In genomic region chr17:76537288-76537577, GRCh38 we compare ENCODE assay signal across 10 cellular contexts. TPM values are rescaled to one million over a fixed set of nuclear protein-coding genes. Genes with fewer than 3 reads are reported as not detected.
DNase-seq lines count a peak whose midpoint lies in the region; ATAC-seq and TF ChIP-seq lines count a peak whose summit lies in the region.
"Had no signal": no experiment of that assay in that cellular context is flagged by ENCODE, and none has a peak within 500 bp of the region (broad histone marks: within the 10 kb centered on the region; RNA-seq: fewer than 3 reads in every experiment).

No MANE protein-coding gene starts in this region.

- WGBS in liver = 14% methylated on average over 26 of the region's 26 CpGs

- H3K36me3 ChIP-seq in HUES6 (ENCODE audit: control insufficient read depth, insufficient read depth, low read length) = no peaks in the 10 kb centered on the region
- no peaks in the 10 kb centered on the region for H3K36me3 ChIP-seq in duodenal mucosa (ENCODE audit: control insufficient read depth in 1 of 2, insufficient read depth in 2 of 2, low read length in 2 of 2)
- H3K36me3 ChIP-seq in liver (ENCODE audit: control insufficient read depth in 4 of 4, insufficient read depth in 3 of 4, low read depth in 1 of 4, low read length in 3 of 4) = no peaks in the 10 kb centered on the region
- no peaks in the 10 kb centered on the region for H3K36me3 ChIP-seq in thoracic aorta
- H3K36me3 ChIP-seq: ascending aorta, neutrophil had no signal

- DNase-seq in thoracic aorta (ENCODE audit: low spot score) (no peak), foreskin keratinocyte (no peak), OCI-M1 (lab: John Stamatoyannopoulos, UW) (no peak), D341Med (ENCODE audit: low spot score) (no peak)

- H3K27me3 ChIP-seq in HUES6 (ENCODE audit: control insufficient read depth, insufficient read depth, low read length) (peaks cover 46% of the 10 kb centered on the region), duodenal mucosa (ENCODE audit: control insufficient read depth in 1 of 2, insufficient read depth in 2 of 2, low read length in 2 of 2) (peaks cover 27 to 31% of the 10 kb centered on the region in 2 donors), liver (ENCODE audit: control insufficient read depth in 4 of 4, insufficient read depth in 4 of 4, low read length in 3 of 4) (no peaks in the 10 kb centered on the region), thoracic aorta (replicated peaks; ENCODE audit: insufficient read depth) (peaks cover 5% of the 10 kb centered on the region), foreskin keratinocyte (peaks cover 10% of the 10 kb centered on the region)

- no peak for TF ChIP-seq RAD21 in liver (IDR thresholded peaks at IDR 0.05)

- H3K4me1 ChIP-seq in HUES6 (ENCODE audit: control insufficient read depth, insufficient read depth, low read length) = peaks cover 31% of the 10 kb centered on the region
- peaks cover 8 to 10% of the 10 kb centered on the region in 2 donors for H3K4me1 ChIP-seq in duodenal mucosa (ENCODE audit: control insufficient read depth in 1 of 2, insufficient read depth in 2 of 2, low read length in 2 of 2)
- peaks cover 2 to 15% (median 8%) of the 10 kb centered on the region in 4 donors for H3K4me1 ChIP-seq in liver (ENCODE audit: control insufficient read depth in 4 of 4, insufficient read depth in 4 of 4, low read length in 3 of 4)
- H3K4me1 ChIP-seq in thoracic aorta (ENCODE audit: control insufficient read depth in 1 of 2, low read depth in 2 of 2) = peaks cover 4 to 27% of the 10 kb centered on the region in 2 donors
- no peaks in the 10 kb centered on the region for H3K4me1 ChIP-seq in foreskin keratinocyte

- H3K9me3 ChIP-seq in HUES6 (ENCODE audit: control insufficient read depth, insufficient read depth, low read depth, low read length) (no peaks in the 10 kb centered on the region), duodenal mucosa (ENCODE audit: control insufficient read depth in 1 of 2, low read length in 2 of 2) (no peaks in the 10 kb centered on the region), liver (ENCODE audit: control insufficient read depth in 4 of 4, low read length in 3 of 4) (no peaks in the 10 kb centered on the region), thoracic aorta (no peaks in the 10 kb centered on the region)
- H3K9me3 ChIP-seq: ascending aorta, neutrophil had no signal

- peak overlapping the region; percentile 67 for H3K4me3 ChIP-seq in HUES6 (ENCODE audit: low read depth, low read length)
- peak overlapping the region; percentile 8 to 48 for H3K4me3 ChIP-seq in duodenal mucosa (ENCODE audit: low read depth in 1 of 2, low read length in 2 of 2)
- peak overlapping the region in 1 of 3 donors; percentile 46 for H3K4me3 ChIP-seq in liver (ENCODE audit: low read depth in 1 of 3, low read length in 3 of 3)
- peak overlapping the region; percentile 65 for H3K4me3 ChIP-seq in thoracic aorta

- no peak for TF ChIP-seq CTCF in liver (IDR thresholded peaks at IDR 0.05; ENCODE audit: low read depth, low read length, missing input control)
- no peak for TF ChIP-seq CTCF in thoracic aorta (IDR thresholded peaks at IDR 0.05)
- TF ChIP-seq CTCF in foreskin keratinocyte (conservative IDR thresholded peaks at IDR 0.05) = no peak

- ATAC-seq in thoracic aorta (ENCODE audit: insufficient number of reproducible peaks, low FRiP score, low read depth) (no peak), foreskin keratinocyte (no peak), HG02798 (IDR thresholded peaks at IDR 0.05; ENCODE audit: poor library complexity, unreplicated experiment) (no peak)

- H3K27ac ChIP-seq in HUES6 (ENCODE audit: low read depth, low read length) = no peak overlapping the region
- H3K27ac ChIP-seq in duodenal mucosa (ENCODE audit: low read depth, low read length) = peak overlapping the region; percentile 42
- peak overlapping the region; percentile 23 to 31 for H3K27ac ChIP-seq in liver (ENCODE audit: low read depth in 1 of 2, low read length in 2 of 2)
- no peak overlapping the region for H3K27ac ChIP-seq in thoracic aorta
- no peak overlapping the region for H3K27ac ChIP-seq in foreskin keratinocyte
- H3K27ac ChIP-seq: neutrophil had no signal

- H3K9ac ChIP-seq in HUES6 (ENCODE audit: low read length) (peak overlapping the region; percentile 27), duodenal mucosa (ENCODE audit: low read depth in 1 of 2, low read length in 2 of 2) (peak overlapping the region in 1 of 2 donors; percentile 25), liver (ENCODE audit: low read depth in 1 of 2, low read length in 2 of 2) (no peak overlapping the region)

TF ChIP-seq in liver, 16 proteins besides CTCF, POLR2A, EP300 and RAD21:
- TF ChIP-seq FOXA1 (IDR thresholded peaks at IDR 0.05) = no peak
- TF ChIP-seq YY1 (IDR thresholded peaks at IDR 0.05) = no peak
- TF ChIP-seq FOXA2 (IDR thresholded peaks at IDR 0.05) = no peak
- TF ChIP-seq EGR1 (IDR thresholded peaks at IDR 0.05; ENCODE audit: low read depth in 2 of 2) = no peak
- no peak for TF ChIP-seq SP1 (IDR thresholded peaks at IDR 0.05)
- TF ChIP-seq RXRA (IDR thresholded peaks at IDR 0.05) = no peak
- no peak for TF ChIP-seq HNF4A (conservative IDR thresholded peaks at IDR 0.05)
- no peak for TF ChIP-seq TAF1 (conservative IDR thresholded peaks at IDR 0.05)
- TF ChIP-seq, protein P1, sequence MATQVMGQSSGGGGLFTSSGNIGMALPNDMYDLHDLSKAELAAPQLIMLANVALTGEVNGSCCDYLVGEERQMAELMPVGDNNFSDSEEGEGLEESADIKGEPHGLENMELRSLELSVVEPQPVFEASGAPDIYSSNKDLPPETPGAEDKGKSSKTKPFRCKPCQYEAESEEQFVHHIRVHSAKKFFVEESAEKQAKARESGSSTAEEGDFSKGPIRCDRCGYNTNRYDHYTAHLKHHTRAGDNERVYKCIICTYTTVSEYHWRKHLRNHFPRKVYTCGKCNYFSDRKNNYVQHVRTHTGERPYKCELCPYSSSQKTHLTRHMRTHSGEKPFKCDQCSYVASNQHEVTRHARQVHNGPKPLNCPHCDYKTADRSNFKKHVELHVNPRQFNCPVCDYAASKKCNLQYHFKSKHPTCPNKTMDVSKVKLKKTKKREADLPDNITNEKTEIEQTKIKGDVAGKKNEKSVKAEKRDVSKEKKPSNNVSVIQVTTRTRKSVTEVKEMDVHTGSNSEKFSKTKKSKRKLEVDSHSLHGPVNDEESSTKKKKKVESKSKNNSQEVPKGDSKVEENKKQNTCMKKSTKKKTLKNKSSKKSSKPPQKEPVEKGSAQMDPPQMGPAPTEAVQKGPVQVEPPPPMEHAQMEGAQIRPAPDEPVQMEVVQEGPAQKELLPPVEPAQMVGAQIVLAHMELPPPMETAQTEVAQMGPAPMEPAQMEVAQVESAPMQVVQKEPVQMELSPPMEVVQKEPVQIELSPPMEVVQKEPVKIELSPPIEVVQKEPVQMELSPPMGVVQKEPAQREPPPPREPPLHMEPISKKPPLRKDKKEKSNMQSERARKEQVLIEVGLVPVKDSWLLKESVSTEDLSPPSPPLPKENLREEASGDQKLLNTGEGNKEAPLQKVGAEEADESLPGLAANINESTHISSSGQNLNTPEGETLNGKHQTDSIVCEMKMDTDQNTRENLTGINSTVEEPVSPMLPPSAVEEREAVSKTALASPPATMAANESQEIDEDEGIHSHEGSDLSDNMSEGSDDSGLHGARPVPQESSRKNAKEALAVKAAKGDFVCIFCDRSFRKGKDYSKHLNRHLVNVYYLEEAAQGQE (IDR thresholded peaks at IDR 0.05) = no peak
- TF ChIP-seq ZBTB33 (IDR thresholded peaks at IDR 0.05) = no peak
- TF ChIP-seq HNF4G (IDR thresholded peaks at IDR 0.05) = no peak
- TF ChIP-seq JUND (IDR thresholded peaks at IDR 0.05) = no peak
- TF ChIP-seq NR2F2 (IDR thresholded peaks at IDR 0.05) = no peak
- TF ChIP-seq, protein P2, sequence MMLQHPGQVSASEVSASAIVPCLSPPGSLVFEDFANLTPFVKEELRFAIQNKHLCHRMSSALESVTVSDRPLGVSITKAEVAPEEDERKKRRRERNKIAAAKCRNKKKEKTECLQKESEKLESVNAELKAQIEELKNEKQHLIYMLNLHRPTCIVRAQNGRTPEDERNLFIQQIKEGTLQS (IDR thresholded peaks at IDR 0.05) = no peak
- TF ChIP-seq MAX (IDR thresholded peaks at IDR 0.05) = no peak
- TF ChIP-seq GABPA (IDR thresholded peaks at IDR 0.05 in 1 of 2, conservative IDR thresholded peaks at IDR 0.05 in 1 of 2) = no peak

RNA-seq across cellular contexts. Expression of gene CYGB, which starts 0.3 kb away (rescaled TPM):
- 1 to 10 TPM; 1.6 to 7.8 TPM for total RNA-seq in liver
- 1 to 10 TPM in 1 of 2 donors, under 1 TPM in 1; 0.83 to 1.2 TPM for polyA plus RNA-seq in liver
- total RNA-seq in thoracic aorta = 10 to 100 TPM in 1 of 2 donors, 1 to 10 TPM in 1; 8.3 to 17.7 TPM
- 10.2 and 17.8 TPM in 2 replicates for total RNA-seq in foreskin keratinocyte
- polyA plus RNA-seq in foreskin keratinocyte = 15.0 and 24.3 TPM in 2 replicates

RNA-seq across cellular contexts. Expression of gene PRCD, which starts 2.6 kb away (rescaled TPM):
- total RNA-seq in liver = 1 to 10 TPM in 1 of 2 donors, under 1 TPM in 1; 0.75 to 1.0 TPM
- polyA plus RNA-seq in liver = under 1 TPM in 1 of 2 donors, not detected in 1; 0.63 TPM
- total RNA-seq in thoracic aorta = 1 to 10 TPM; 1.9 to 2.4 TPM
- 0.63 and 0.88 TPM in 2 replicates for total RNA-seq in foreskin keratinocyte
- polyA plus RNA-seq in foreskin keratinocyte = 0.93 and 0.99 TPM in 2 replicates

RNA-seq across cellular contexts. Expression of gene RHBDF2, which starts 36.0 kb away (rescaled TPM):
- 1 to 10 TPM; 3.6 to 6.7 TPM for total RNA-seq in liver
- polyA plus RNA-seq in liver = 1 to 10 TPM; 2.9 to 5.6 TPM
- 100 to 1,000 TPM in 1 of 2 donors, 10 to 100 TPM in 1; 91.6 to 153 TPM for total RNA-seq in thoracic aorta
- total RNA-seq in foreskin keratinocyte = 38.1 and 49.0 TPM in 2 replicates
- 26.4 and 33.1 TPM in 2 replicates for polyA plus RNA-seq in foreskin keratinocyte

RNA-seq across cellular contexts. Expression of gene ST6GALNAC2, which starts 48.4 kb away (rescaled TPM):
- total RNA-seq in liver (1 to 10 TPM; 1.3 to 2.6 TPM), thoracic aorta (1 to 10 TPM in 1 of 2 donors, not detected in 1; 1.8 TPM), foreskin keratinocyte (23.4 and 38.5 TPM in 2 replicates)
- polyA plus RNA-seq in liver (under 1 TPM; 0.52 to 0.90 TPM), foreskin keratinocyte (21.4 and 31.8 TPM in 2 replicates)

Comparison
In these comparisons a context has a peak if more than half of its experiments do, and no peak if none do; other contexts are left out.
1. H3K27ac ChIP-seq: peak in duodenal mucosa (single experiment) and liver (2 of 2); none in HUES6 (single experiment), thoracic aorta (0 of 2) and foreskin keratinocyte (single experiment).